19 cellular contexts compared by ENCODE assay signal in the genomic region with DNA sequence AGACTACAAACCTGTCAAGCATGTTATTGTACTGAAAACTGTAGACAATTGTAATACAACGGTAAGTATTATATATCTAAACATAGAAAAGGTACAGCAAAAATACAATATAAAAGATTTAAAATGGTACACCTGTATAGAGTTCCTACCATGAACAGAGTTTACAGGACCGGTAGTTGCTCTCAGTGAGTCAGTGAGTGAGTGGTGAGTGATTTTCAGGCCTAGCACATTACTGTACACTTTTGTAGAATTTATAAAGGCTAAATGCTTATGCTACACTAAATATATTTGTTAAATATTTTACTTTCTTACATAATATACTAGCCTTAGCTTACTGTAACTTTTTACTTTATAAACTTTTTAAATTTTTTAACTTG. TPM values are rescaled to one million over a fixed set of nuclear protein-coding genes. Genes with fewer than 3 reads are reported as not detected.
DNase-seq lines count a peak whose midpoint lies in the region; ATAC-seq and TF ChIP-seq lines count a peak whose summit lies in the region.
"Had no signal": no experiment of that assay in that cellular context is flagged by ENCODE, and none has a peak within 500 bp of the region (broad histone marks: within the 10 kb centered on the region; RNA-seq: fewer than 3 reads in every experiment).

No MANE protein-coding gene starts in this region.

- H3K27me3 ChIP-seq in GM23248 (replicated peaks; ENCODE audit: insufficient read depth) (no peaks in the 10 kb centered on the region), PC-9 (ENCODE audit: insufficient read depth, low read depth) (no peaks in the 10 kb centered on the region), osteoblast (ENCODE audit: insufficient read depth, low read length) (no peaks in the 10 kb centered on the region)

- ATAC-seq in HG03457 (IDR thresholded peaks at IDR 0.05; ENCODE audit: unreplicated experiment): no peak
- ATAC-seq: GM23338 had no signal

- H3F3A ChIP-seq in GM23248 (ENCODE audit: insufficient read depth) (peaks cover 26% of the 10 kb centered on the region), PC-9 (ENCODE audit: insufficient read depth, low read depth) (peaks cover 15% of the 10 kb centered on the region; the same call in 1 of the 2 replicates)

- H3K9me3 ChIP-seq in GM23248 (ENCODE audit: low read depth) (no peaks in the 10 kb centered on the region), PC-9 (ENCODE audit: insufficient read depth, low read depth) (no peaks in the 10 kb centered on the region; the same call in none of the 2 replicates), osteoblast (ENCODE audit: low read depth, low read length) (no peaks in the 10 kb centered on the region)

- H3K27ac ChIP-seq in GM23248 (peak overlapping the region; percentile 80), PC-9 (peak overlapping the region; percentile 66), osteoblast (ENCODE audit: low read depth, low read length) (peak overlapping the region; percentile 86)

- H3K4me3 ChIP-seq in GM23248 (no peak overlapping the region), PC-9 (no peak overlapping the region), osteoblast (ENCODE audit: insufficient read depth, low read length) (no peak overlapping the region)
- H3K4me3 ChIP-seq: GM23338 had no signal

- peaks cover 11% of the 10 kb centered on the region for H3K9me3 Mint-ChIP-seq in chondrocyte (ENCODE audit: low read depth)
- H3K9me3 Mint-ChIP-seq: GM23338 had no signal

- H3K4me2 ChIP-seq in GM23248 (ENCODE audit: unreplicated experiment): peak overlapping the region; percentile 20
- H3K4me2 ChIP-seq in PC-9: no peak overlapping the region; the same call in 1 of the 2 replicates
- H3K4me2 ChIP-seq in osteoblast (ENCODE audit: insufficient read depth, low read length): peak overlapping the region; percentile 45
- H3K4me2 ChIP-seq: GM23338 had no signal

- POLR2A ChIA-PET in PC-9 (lab: Charles Lee; ENCODE audit: unreplicated experiment): no interaction called here

- H3K9me2 ChIP-seq in GM23248 (ENCODE audit: insufficient read depth) (no peaks in the 10 kb centered on the region; the same call in 1 of the 2 replicates), PC-9 (ENCODE audit: insufficient read depth) (no peaks in the 10 kb centered on the region)

- H3K4me1 ChIP-seq in GM23248 (ENCODE audit: insufficient read depth): peaks cover 34% of the 10 kb centered on the region
- H3K4me1 ChIP-seq in PC-9 (replicated peaks; ENCODE audit: insufficient read depth): peaks cover 16% of the 10 kb centered on the region
- peaks cover 27% of the 10 kb centered on the region for H3K4me1 ChIP-seq in osteoblast (ENCODE audit: insufficient read depth, low read length)

- H3K27ac Mint-ChIP-seq in chondrocyte (ENCODE audit: unreplicated experiment): peak overlapping the region; percentile 96
- H3K27ac Mint-ChIP-seq: GM23338 had no signal

- peaks cover 44% of the 10 kb centered on the region for H3K4me1 Mint-ChIP-seq in chondrocyte (ENCODE audit: low read depth)
- H3K4me1 Mint-ChIP-seq: GM23338 had no signal

- CTCF ChIA-PET in PC-9 (lab: Charles Lee): no interaction called here

- WGBS in GM23248 (ENCODE audit: low coverage in 1 of 2, low lambda C conversion rate in 2 of 2, missing lambda C conversion rate in 2 of 2), 2 experiments: 57 to 62% methylated on average over 2 of the region's 2 CpGs

- peak overlapping the region; percentile 40; the same call in 1 of the 2 replicates for H3K9ac ChIP-seq in GM23248

- no peaks in the 10 kb centered on the region for H4K20me1 ChIP-seq in GM23248 (ENCODE audit: insufficient read depth)
- no peaks in the 10 kb centered on the region for H4K20me1 ChIP-seq in PC-9 (ENCODE audit: insufficient read depth)
- peaks cover 12% of the 10 kb centered on the region for H4K20me1 ChIP-seq in osteoblast (ENCODE audit: insufficient read depth, low read length)

- H3K79me2 ChIP-seq in GM23248 (ENCODE audit: insufficient read depth) (peaks cover 89% of the 10 kb centered on the region), PC-9 (ENCODE audit: low read depth) (no peaks in the 10 kb centered on the region), osteoblast (ENCODE audit: insufficient read depth, low read length) (peaks cover 92% of the 10 kb centered on the region)

- TF ChIP-seq CTCF in PC-9 (conservative IDR thresholded peaks at IDR 0.05) (no peak), chondrocyte (IDR thresholded peaks at IDR 0.05) (no peak), osteoblast (IDR thresholded peaks at IDR 0.05; ENCODE audit: extremely low read depth, low read depth, low read length) (no peak)

- intact Hi-C loops in PC-9 (cut with micrococcal nuclease; ENCODE audit: unreplicated experiment): loop anchor here (5.0 kb wide), 1 partner anchor 457 kb away; no protein-coding TSS in a partner anchor

- H3K36me3 Mint-ChIP-seq in chondrocyte (ENCODE audit: low read depth): peaks cover 7% of the 10 kb centered on the region

- H2AFZ ChIP-seq in GM23248 (no peak overlapping the region), PC-9 (no peak overlapping the region; the same call in 1 of the 2 replicates), osteoblast (ENCODE audit: low read length) (no peak overlapping the region)
- H2AFZ ChIP-seq: GM23338 had no signal

- in situ Hi-C loops in GM23248 (cut with MboI): no loop called here

- DNase-seq in GM23248 (no peak), PC-9 (no peak), chondrocyte (ENCODE audit: low spot score) (no peak), osteoblast (ENCODE audit: insufficient read length, low spot score, missing footprints) (no peak), Kasumi-1 (lab: John Stamatoyannopoulos, UW) (no peak), DMS79 treated with DMSO at 0.1 percent for 48 hours (lab: John Stamatoyannopoulos, UW) (no peak)
- DNase-seq: GDM1, KBM-7, NCI-H1417, NCI-H187, NCI-H2107, NCI-H510A treated with DMSO at 0.1 percent for 48 hours, NCI-H774, RPMI8226, SIG-M5 had no signal

- H3K36me3 ChIP-seq in GM23248 (ENCODE audit: low read depth) (no peaks in the 10 kb centered on the region), PC-9 (ENCODE audit: low read depth) (no peaks in the 10 kb centered on the region), osteoblast (ENCODE audit: insufficient read depth, low read length) (no peaks in the 10 kb centered on the region)

- no peak overlapping the region for H3K4me3 Mint-ChIP-seq in chondrocyte (ENCODE audit: unreplicated experiment)
- H3K4me3 Mint-ChIP-seq: CD14-positive monocyte, GM23338 had no signal

- no peaks in the 10 kb centered on the region for H3K27me3 Mint-ChIP-seq in chondrocyte (ENCODE audit: low read depth)

- BruUV-seq in PC-9 (replicated peaks; lab: Mats Ljungman, UMichigan): no TSS peak

RNA-seq across cellular contexts. Expression of a gene that starts 37.4 kb away (rescaled TPM):
- total RNA-seq in GM23248 (2014; rRNA removed; shearing (Covaris generic)): 64.4 and 84.0 TPM in 2 replicates
- polyA plus RNA-seq in GM23248 (2016; fragmentation: Nextera tagmentation; extraction: Ambion mirVana): 26.5 and 29.0 TPM in 2 replicates
- total RNA-seq in PC-9 (2021) (28.7 and 33.1 TPM in 2 replicates), chondrocyte (70.0 to 131 TPM (median 70.9 TPM) in 3 replicates), osteoblast (145 and 147 TPM in 2 replicates)
- total RNA-seq: OCI-LY7 had no signal
